ENCODE assay signal across 21 cellular contexts in genomic region chr3:13093687-13094086, GRCh38. TPM values are rescaled to one million over a fixed set of nuclear protein-coding genes. Genes with fewer than 3 reads are reported as not detected.
DNase-seq lines count a peak whose midpoint lies in the region; ATAC-seq and TF ChIP-seq lines count a peak whose summit lies in the region.
"Had no signal": no experiment of that assay in that cellular context is flagged by ENCODE, and none has a peak within 500 bp of the region (broad histone marks: within the 10 kb centered on the region; RNA-seq: fewer than 3 reads in every experiment).

No MANE protein-coding gene starts in this region.

- no peak overlapping the region for H3K4me3 ChIP-seq in Jurkat, Clone E6-1 (ENCODE audit: low read length)
- H3K4me3 ChIP-seq: coronary artery, GM23248, Peyer's patch, thoracic aorta had no signal

- no peaks in the 10 kb centered on the region for H3K36me3 Mint-ChIP-seq in memory B cell
- H3K36me3 Mint-ChIP-seq: activated naive CD8-positive, alpha-beta T cell had no signal

- H3K4me1 Mint-ChIP-seq in memory B cell = peaks cover 26% of the 10 kb centered on the region

- H3K27ac Mint-ChIP-seq in memory B cell = peak overlapping the region; percentile 72
- H3K27ac Mint-ChIP-seq: activated naive CD8-positive, alpha-beta T cell; activated T-cell treated with anti-CD3 and anti-CD28 coated beads, Interleukin-2, amount 50 U/mL, for 72 hours had no signal

- peaks cover 5% of the 10 kb centered on the region for H3K27me3 Mint-ChIP-seq in memory B cell

- TF ChIP-seq POLR2A in GM18505 (IDR thresholded peaks at IDR 0.05; ENCODE audit: borderline replicate concordance, extremely low read depth, insufficient read depth, insufficient read length) = no peak

- no peaks in the 10 kb centered on the region for H3K9me3 Mint-ChIP-seq in memory B cell
- H3K9me3 Mint-ChIP-seq: activated T-cell treated with anti-CD3 and anti-CD28 coated beads, Interleukin-2, amount 50 U/mL, for 72 hours; neural crest cell had no signal

- peak overlapping the region; percentile 92 for H3K27ac ChIP-seq in VCaP
- H3K27ac ChIP-seq: coronary artery, GM23248, Peyer's patch, thoracic aorta had no signal

- no peak for TF ChIP-seq CTCF in VCaP (conservative IDR thresholded peaks at IDR 0.05)

- ATAC-seq in memory B cell (ENCODE audit: low read depth) = no peak
- ATAC-seq in GM18505 (IDR thresholded peaks at IDR 0.05; ENCODE audit: unreplicated experiment) = no peak
- ATAC-seq in HG03045 (IDR thresholded peaks at IDR 0.05; ENCODE audit: unreplicated experiment) = no peak
- ATAC-seq: activated T-cell treated with anti-CD3 and anti-CD28 coated beads, Interleukin-2, amount 50 U/mL, for 72 hours; left cardiac atrium had no signal

- H3K4me3 Mint-ChIP-seq in memory B cell = no peak overlapping the region
- H3K4me3 Mint-ChIP-seq: activated naive CD8-positive, alpha-beta T cell; activated T-cell treated with anti-CD3 and anti-CD28 coated beads, Interleukin-2, amount 50 U/mL, for 72 hours; neural crest cell had no signal

- peak; percentile 13 for DNase-seq in ELR (ENCODE audit: low read depth)
- DNase-seq in Jurkat, Clone E6-1 (ENCODE audit: low read depth, low spot score) = peak; percentile 45
- DNase-seq in memory B cell (ENCODE audit: low spot score in 2 of 2) = no peak
- no peak for DNase-seq in NCI-H1436 (lab: John Stamatoyannopoulos, UW)
- DNase-seq in activated naive CD4-positive, alpha-beta T cell treated with anti-CD3 and anti-CD28 coated beads, Interleukin-2, amount 50 U/mL, for 16 hours = no peak
- DNase-seq: activated T-cell treated with anti-CD3 and anti-CD28 coated beads, Interleukin-2, amount 50 U/mL, for 72 hours; foreskin fibroblast; GF-D8; GM23248; left cardiac atrium; midbrain; NCI-H1105; Peyer's patch; SW 1271 had no signal

RNA-seq across cellular contexts. Expression of gene IQSEC1, which starts 20.5 kb away (rescaled TPM):
- polyA plus RNA-seq in Jurkat, Clone E6-1 (2012; ENCODE audit: insufficient read depth, insufficient read length) = 18.1 TPM

Comparison
In these comparisons a context has a peak if more than half of its experiments do, and no peak if none do; other contexts are left out.
1. DNase-seq: peak in ELR (single experiment) and Jurkat, Clone E6-1 (single experiment); none in memory B cell (0 of 2), NCI-H1436 (single experiment) and activated naive CD4-positive, alpha-beta T cell treated with anti-CD3 and anti-CD28 coated beads, Interleukin-2, amount 50 U/mL, for 16 hours (single experiment).